ENCODE assay signal across 8 cellular contexts in the genomic region with DNA sequence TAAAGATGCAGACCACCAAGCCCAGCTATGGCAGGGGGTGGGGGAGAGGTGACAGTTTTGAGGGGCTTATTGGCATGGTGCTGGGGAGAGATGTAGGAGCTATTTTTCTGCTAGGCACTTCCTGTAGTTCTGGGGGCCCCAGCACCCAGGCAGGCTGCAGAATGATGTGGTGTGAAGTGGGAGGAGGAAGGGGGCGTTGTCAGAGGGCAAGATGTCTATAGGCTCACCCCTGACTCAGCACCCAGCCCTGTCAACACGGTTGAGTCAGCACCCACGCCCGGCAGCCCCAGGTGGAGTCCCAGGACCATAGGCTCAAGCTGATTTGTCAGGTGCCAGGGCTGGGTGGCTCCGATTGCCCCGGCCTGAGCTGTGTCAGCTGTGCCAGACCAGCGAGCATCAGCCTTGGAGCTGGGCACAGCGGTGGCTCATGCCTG. TPM values are rescaled to one million over a fixed set of nuclear protein-coding genes. Genes with fewer than 3 reads are reported as not detected.
DNase-seq lines count a peak whose midpoint lies in the region; ATAC-seq and TF ChIP-seq lines count a peak whose summit lies in the region.

No MANE protein-coding gene starts in this region.

- intact Hi-C loops in IMR-90 (cut with micrococcal nuclease): no loop called here

- no peak overlapping the region for H4K91ac ChIP-seq in IMR-90 (ENCODE audit: insufficient read depth, low read depth, low read length)

- H4K5ac ChIP-seq in IMR-90 (ENCODE audit: low read depth, low read length): no peak overlapping the region

- H2BK120ac ChIP-seq in IMR-90 (ENCODE audit: low read depth, low read length): no peak overlapping the region

- H3K4me2 ChIP-seq in IMR-90 (ENCODE audit: low read depth, low read length): no peak overlapping the region

- no peak overlapping the region for H2BK20ac ChIP-seq in IMR-90 (ENCODE audit: low read depth, low read length)

- no peak overlapping the region for H3K4ac ChIP-seq in IMR-90 (ENCODE audit: low read depth, low read length)

- no peak overlapping the region for H3K9ac ChIP-seq in IMR-90 (ENCODE audit: low read depth, low read length)

- DNase-seq in GM10266 (ENCODE audit: extremely low spot score): peak; percentile 74
- peak; percentile 90 for DNase-seq in IMR-90
- DNase-seq in activated CD4-positive, alpha-beta T cell treated with anti-CD3 and anti-CD28 coated beads, Interleukin-2, amount 50 U/mL, for 48 hours: peak; percentile 92 to 94
- DNase-seq in effector CD8-positive, alpha-beta T cell (lab: John Stamatoyannopoulos, UW): peak; percentile 83
- peak; percentile 72 for DNase-seq in omental fat pad (ENCODE audit: low spot score)
- DNase-seq in upper lobe of left lung: peak; percentile 88
- no peak for DNase-seq in NCI-H1105 treated with DMSO at 0.1 percent for 48 hours (lab: John Stamatoyannopoulos, UW)

- dilution Hi-C loops in IMR-90 (cut with HindIII; ENCODE audit: low sequenced_read_pairs, unreplicated experiment): no loop called here

- H2AK9ac ChIP-seq in IMR-90 (replicated peaks; ENCODE audit: low read depth, low read length, poor library complexity): peak overlapping the region; percentile 11

- ATAC-seq in IMR-90 (ENCODE audit: low read depth): peak; percentile 60
- peak; percentile 82 for ATAC-seq in omental fat pad (ENCODE audit: low FRiP score)
- ATAC-seq in upper lobe of left lung (ENCODE audit: low FRiP score in 2 of 2): peak; percentile 58 to 75
- no peak for ATAC-seq in GM21786 (IDR thresholded peaks at IDR 0.05; ENCODE audit: unreplicated experiment)

- H2BK15ac ChIP-seq in IMR-90 (ENCODE audit: low read depth, low read length): no peak overlapping the region

- peaks cover 2 to 26% of the 10 kb centered on the region in 2 experiments; a peak in 3 of 4 replicates for H3K79me1 ChIP-seq in IMR-90 (ENCODE audit: low read depth in 1 of 2, low read length in 2 of 2)

- H4K20me1 ChIP-seq in IMR-90 (ENCODE audit: insufficient read depth, low read length): peaks cover 37% of the 10 kb centered on the region

- H3K36me3 ChIP-seq in IMR-90 (ENCODE audit: control insufficient read depth, insufficient read depth, low read length) (peaks cover 12% of the 10 kb centered on the region), upper lobe of left lung (peaks cover 12 to 36% (median 19%) of the 10 kb centered on the region in 4 donors)

- H3K4me1 ChIP-seq in IMR-90 (ENCODE audit: control insufficient read depth, insufficient read depth, low read length): peaks cover 16% of the 10 kb centered on the region
- H3K4me1 ChIP-seq in upper lobe of left lung: peaks cover 26 to 53% (median 31%) of the 10 kb centered on the region in 4 donors

- 0 out of 2 replicates have a peak, but pooled peaks cover 3% of the 10 kb centered on the region for H3K9me1 ChIP-seq in IMR-90 (ENCODE audit: insufficient read depth, low read length)

- in situ Hi-C loops in IMR-90 (cut with MboI; ENCODE audit: low sequenced_read_pairs): no loop called here

- TF ChIP-seq EP300 in upper lobe of left lung (IDR thresholded peaks at IDR 0.05): peak in 1 of 4 donors; percentile 17

- H3K23ac ChIP-seq in IMR-90 (ENCODE audit: low read depth, low read length): no peak overlapping the region

- H3K56ac ChIP-seq in IMR-90 (ENCODE audit: extremely low read depth, insufficient read depth, low read length): no peak overlapping the region

- H3K18ac ChIP-seq in IMR-90 (ENCODE audit: low read depth, low read length): no peak overlapping the region

- no TSS peak for BruUV-seq in IMR-90 (replicated peaks; lab: Mats Ljungman, UMichigan)

- H3K4me3 ChIP-seq in IMR-90 (ENCODE audit: insufficient read depth, low read depth, low read length) (no peak overlapping the region), upper lobe of left lung (no peak overlapping the region)

- TF ChIP-seq POLR2A in IMR-90 (IDR thresholded peaks at IDR 0.05; ENCODE audit: low read depth, low read length) (peak; percentile 79), upper lobe of left lung (IDR thresholded peaks at IDR 0.05) (peak in 1 of 4 donors; percentile 36)

- CTCF ChIA-PET in IMR-90 (lab: Yijun Ruan, JAX): interaction anchor here (1.0 kb wide), 1 partner anchor 83 kb away, joined by 4 read pairs; no protein-coding TSS in a partner anchor

- H3K27ac ChIP-seq in IMR-90 (ENCODE audit: insufficient read depth, low read length) (no peak overlapping the region), upper lobe of left lung (peak overlapping the region; percentile 67 to 97 (median 96))

- POLR2A ChIA-PET in IMR-90 (lab: Charles Lee; ENCODE audit: unreplicated experiment): no interaction called here

- H3K14ac ChIP-seq in IMR-90 (replicated peaks; ENCODE audit: low read depth, low read length): no peak overlapping the region

- H3K9me3 ChIP-seq in IMR-90 (ENCODE audit: control insufficient read depth, insufficient read depth, low read length): no peaks in the 10 kb centered on the region
- no peaks in the 10 kb centered on the region for H3K9me3 ChIP-seq in upper lobe of left lung

- TF ChIP-seq CTCF in GM10266 (IDR thresholded peaks at IDR 0.05; ENCODE audit: control insufficient read depth, insufficient read depth, low read depth, missing control alignments) (no peak), IMR-90 (conservative IDR thresholded peaks at IDR 0.05; ENCODE audit: low read depth, low read length) (no peak), omental fat pad (IDR thresholded peaks at IDR 0.05) (no peak), upper lobe of left lung (IDR thresholded peaks at IDR 0.05) (no peak)

- H3K27me3 ChIP-seq in IMR-90 (ENCODE audit: control insufficient read depth, insufficient read depth, low read length) (no peaks in the 10 kb centered on the region), upper lobe of left lung (no peaks in the 10 kb centered on the region)

- 0% methylated on average over 3 of the region's 8 CpGs; no CpG with 5 or more reads in 1 of the 2 experiments for WGBS in IMR-90 (ENCODE audit: extremely low coverage in 2 of 2, insufficient read length in 1 of 2), 2 experiments
- WGBS in upper lobe of left lung, 2 donors: 38 to 52% methylated on average over 5 to 8 of the region's 8 CpGs

- H2BK5ac ChIP-seq in IMR-90 (ENCODE audit: low read depth, low read length, poor library complexity, severe bottlenecking): no peak overlapping the region

- TF ChIP-seq RAD21 in IMR-90 (IDR thresholded peaks at IDR 0.05; ENCODE audit: low read length): 0 out of 2 replicates have a peak, but pooled peaks have one; percentile 8

- no peak overlapping the region for H2AFZ ChIP-seq in IMR-90 (replicated peaks; ENCODE audit: low read length, poor library complexity)

- H2AK5ac ChIP-seq in IMR-90 (ENCODE audit: low read depth, low read length): peak overlapping the region; percentile 76; the same call in 1 of the 2 replicates

- H4K8ac ChIP-seq in IMR-90 (ENCODE audit: low read depth in 2 of 2, low read length in 2 of 2): no peak overlapping the region

TF ChIP-seq in IMR-90, 13 proteins besides CTCF, POLR2A, EP300 and RAD21:
- TF ChIP-seq CHD1 (IDR thresholded peaks at IDR 0.05; ENCODE audit: low read depth, low read length) (0 out of 2 replicates have a peak, but pooled peaks have one; percentile 18), RCOR1 (IDR thresholded peaks at IDR 0.05; ENCODE audit: insufficient replicate concordance, low read length) (no peak), RFX5 (IDR thresholded peaks at IDR 0.05; ENCODE audit: low read depth, low read length) (no peak), SMC3 (IDR thresholded peaks at IDR 0.05; ENCODE audit: low read depth, low read length) (no peak), MAZ (IDR thresholded peaks at IDR 0.05; ENCODE audit: borderline replicate concordance, low read depth, low read length) (peak; percentile 75), MAFK (IDR thresholded peaks at IDR 0.05; ENCODE audit: low read depth, low read length) (peak; percentile 90), CEBPB (IDR thresholded peaks at IDR 0.05; ENCODE audit: low read depth, low read length) (no peak), MXI1 (IDR thresholded peaks at IDR 0.05; ENCODE audit: borderline replicate concordance, low read depth, low read length) (0 out of 2 replicates have a peak, but pooled peaks have one; percentile 29), FOS (IDR thresholded peaks at IDR 0.05; ENCODE audit: low read depth, low read length) (peak; percentile 78), NFE2L2 (IDR thresholded peaks at IDR 0.05; ENCODE audit: low read depth, low read length) (peak; percentile 65), BHLHE40 (IDR thresholded peaks at IDR 0.05; ENCODE audit: low read depth, low read length) (peak; percentile 22; the same call in 1 of the 2 replicates)
- TF ChIP-seq, protein P1, sequence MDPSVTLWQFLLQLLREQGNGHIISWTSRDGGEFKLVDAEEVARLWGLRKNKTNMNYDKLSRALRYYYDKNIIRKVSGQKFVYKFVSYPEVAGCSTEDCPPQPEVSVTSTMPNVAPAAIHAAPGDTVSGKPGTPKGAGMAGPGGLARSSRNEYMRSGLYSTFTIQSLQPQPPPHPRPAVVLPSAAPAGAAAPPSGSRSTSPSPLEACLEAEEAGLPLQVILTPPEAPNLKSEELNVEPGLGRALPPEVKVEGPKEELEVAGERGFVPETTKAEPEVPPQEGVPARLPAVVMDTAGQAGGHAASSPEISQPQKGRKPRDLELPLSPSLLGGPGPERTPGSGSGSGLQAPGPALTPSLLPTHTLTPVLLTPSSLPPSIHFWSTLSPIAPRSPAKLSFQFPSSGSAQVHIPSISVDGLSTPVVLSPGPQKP (IDR thresholded peaks at IDR 0.05; ENCODE audit: borderline replicate concordance, low read depth, low read length): no peak
- TF ChIP-seq, protein P2, sequence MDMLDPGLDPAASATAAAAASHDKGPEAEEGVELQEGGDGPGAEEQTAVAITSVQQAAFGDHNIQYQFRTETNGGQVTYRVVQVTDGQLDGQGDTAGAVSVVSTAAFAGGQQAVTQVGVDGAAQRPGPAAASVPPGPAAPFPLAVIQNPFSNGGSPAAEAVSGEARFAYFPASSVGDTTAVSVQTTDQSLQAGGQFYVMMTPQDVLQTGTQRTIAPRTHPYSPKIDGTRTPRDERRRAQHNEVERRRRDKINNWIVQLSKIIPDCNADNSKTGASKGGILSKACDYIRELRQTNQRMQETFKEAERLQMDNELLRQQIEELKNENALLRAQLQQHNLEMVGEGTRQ (IDR thresholded peaks at IDR 0.05; ENCODE audit: low read depth, low read length): peak; percentile 28; the same call in 1 of the 2 replicates

RNA-seq across cellular contexts. Expression of a gene that starts 5.8 kb away (rescaled TPM):
- total RNA-seq in IMR-90 (2012; rRNA removed) (1.1 and 3.3 TPM in 2 replicates), omental fat pad (100 to 1,000 TPM in 2 of 4 donors, 10 to 100 TPM in 2; 61.1 to 160 (median 85.9) TPM), upper lobe of left lung (100 to 1,000 TPM in 2 of 6 donors, 10 to 100 TPM in 4; 26.2 to 298 (median 75.8) TPM)
- 34.4 and 38.9 TPM in 2 replicates for polyA plus RNA-seq in IMR-90 (2012; rRNA removed)
- polyA plus RNA-seq in IMR-90 (2012; cell fraction: cytosol; rRNA removed): 49.1 and 78.5 TPM in 2 replicates
- polyA plus RNA-seq in IMR-90 (2012; cell fraction: nucleus; rRNA removed; ENCODE audit: low replicate concordance): 129 and 171 TPM in 2 replicates
